1 cellular context compared by ENCODE assay signal in genomic region chr18:76951600-76952247, GRCh38.
TF ChIP-seq lines count a peak whose summit lies in the region.

No MANE protein-coding gene starts in this region.

TF ChIP-seq in K562, 482 proteins besides CTCF, POLR2A, EP300 and RAD21 (continued from another document):
- TF ChIP-seq ZBTB9 (CRISPR knock-in tag; IDR thresholded peaks at IDR 0.05) (no peak), TEAD4 (IDR thresholded peaks at IDR 0.05; ENCODE audit: low read length) (0 out of 2 replicates have a peak, but pooled peaks have one; percentile 23), TEAD4 (CRISPR knock-in tag; IDR thresholded peaks at IDR 0.05; ENCODE audit: borderline replicate concordance) (no peak), CBFA2T3 (IDR thresholded peaks at IDR 0.05) (peak; percentile 21), THAP7 (CRISPR knock-in tag; IDR thresholded peaks at IDR 0.05) (no peak)
